8 cellular contexts compared by ENCODE assay signal in the genomic region with DNA sequence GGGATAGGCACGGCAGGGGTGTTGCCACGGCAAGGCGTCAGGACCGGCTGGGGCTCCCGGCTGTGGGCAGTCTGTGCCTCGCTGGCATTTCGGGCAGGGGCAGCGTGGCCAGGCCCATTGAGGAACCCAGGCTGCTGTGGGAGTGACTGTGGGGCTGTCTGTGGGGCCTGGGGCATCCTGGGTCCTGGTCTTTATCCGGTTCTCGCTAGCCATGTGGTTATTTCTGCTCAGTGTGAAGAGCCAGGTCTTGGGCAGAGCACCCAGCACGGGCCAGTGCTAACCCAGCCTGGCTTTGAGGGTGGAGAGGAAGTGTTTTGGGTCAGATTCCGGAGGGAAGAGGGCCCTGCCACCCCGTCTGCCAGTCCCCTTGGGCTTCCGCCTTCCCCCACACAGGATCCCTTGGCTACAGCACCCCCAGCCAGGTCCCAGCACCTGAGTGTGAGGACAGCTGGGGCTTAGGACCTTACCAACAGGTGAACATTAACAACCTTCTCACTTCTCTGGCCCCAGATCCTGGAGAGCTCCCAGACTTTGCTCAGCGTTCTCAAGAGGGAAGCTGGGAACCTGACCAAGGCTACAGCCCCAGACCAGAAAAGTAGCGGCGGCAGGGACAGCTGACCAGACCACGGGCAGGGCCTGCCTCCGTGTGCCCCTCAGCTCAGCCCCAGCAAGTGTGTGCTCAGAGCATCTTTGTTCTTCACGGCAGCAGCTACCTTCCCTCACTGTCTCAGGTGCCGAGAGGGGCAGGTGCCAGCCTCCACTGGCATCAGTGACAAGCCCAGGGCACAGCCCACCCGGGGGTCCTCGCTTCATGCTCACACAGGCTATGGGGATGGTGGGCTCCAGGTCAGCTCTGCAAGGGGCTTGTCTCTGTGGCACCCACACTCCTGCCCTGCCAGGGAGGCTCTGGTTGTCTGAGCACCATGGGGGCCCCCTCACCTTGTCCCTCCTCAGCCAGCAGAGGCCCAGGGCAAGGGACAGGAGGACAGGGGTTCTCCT. TPM values are rescaled to one million over a fixed set of nuclear protein-coding genes. Genes with fewer than 3 reads are reported as not detected.
A peak's percentile ranks its signal among the peaks of the same experiment; 100 is the strongest.
DNase-seq lines count a peak whose midpoint lies in the region; ATAC-seq and TF ChIP-seq lines count a peak whose summit lies in the region.

No MANE protein-coding gene starts in this region.

- peaks cover 26 to 43% of the 10 kb centered on the region in 2 donors for H3K4me1 ChIP-seq in left lung
- peaks cover 18% of the 10 kb centered on the region for H3K4me1 ChIP-seq in thymus (ENCODE audit: control insufficient read depth, insufficient read depth, low read length)

- intact Hi-C loops in left lung (cut with DNase I) = no loop called here

- H3K27ac ChIP-seq in left lung (peak overlapping the region; percentile 95 to 99), thymus (ENCODE audit: low read depth) (peak overlapping the region; percentile 95)

- peaks cover 0 to 51% of the 10 kb centered on the region in 2 donors for H3K36me3 ChIP-seq in left lung
- H3K36me3 ChIP-seq in thymus (ENCODE audit: control insufficient read depth, insufficient read depth) = peaks cover 46% of the 10 kb centered on the region

- peak; percentile 2 for ATAC-seq in activated naive CD8-positive, alpha-beta T cell treated with anti-CD3 and anti-CD28 coated beads, Interleukin-2, amount 50 U/mL, for 24 hours
- peak; percentile 2 for ATAC-seq in left lung
- no peak for ATAC-seq in HG02623 (IDR thresholded peaks at IDR 0.05; ENCODE audit: unreplicated experiment)
- no peak for ATAC-seq in GM21529 (IDR thresholded peaks at IDR 0.05; ENCODE audit: unreplicated experiment)

- TF ChIP-seq CTCF in left lung (IDR thresholded peaks at IDR 0.05) = no peak

- CTCF ChIA-PET in activated CD4-positive, alpha-beta T cell treated with anti-CD3 and anti-CD28 coated beads, Interleukin-2, amount 10 ng/mL, durations not matched to agents 7 days and 5 days (lab: Charles Lee) = interaction anchor here (1.0 to 2.6 kb wide), 8 partner anchors 9 to 143 kb away, joined by 3 to 11 read pairs (median 6); partner anchors contain the start of genes NDOR1, TMEM203, TMEM210 and TPRN

- peaks cover 34% of the 10 kb centered on the region for H3K4me1 Mint-ChIP-seq in activated CD4-positive, alpha-beta T cell treated with anti-CD3 and anti-CD28 coated beads, Interleukin-2, amount 10 ng/mL, durations not matched to agents 7 days and 5 days
- H3K4me1 Mint-ChIP-seq in activated naive CD8-positive, alpha-beta T cell treated with anti-CD3 and anti-CD28 coated beads, Interleukin-2, amount 50 U/mL, for 24 hours = peaks cover 38% of the 10 kb centered on the region

- H3K4me3 ChIP-seq in left lung (peak overlapping the region; percentile 85 to 98), thymus (ENCODE audit: low read length) (peak overlapping the region; percentile 90)

- peak overlapping the region; percentile 96 for H3K4me3 Mint-ChIP-seq in activated CD4-positive, alpha-beta T cell treated with anti-CD3 and anti-CD28 coated beads, Interleukin-2, amount 10 ng/mL, durations not matched to agents 7 days and 5 days
- peak overlapping the region; percentile 92 for H3K4me3 Mint-ChIP-seq in activated naive CD8-positive, alpha-beta T cell treated with anti-CD3 and anti-CD28 coated beads, Interleukin-2, amount 50 U/mL, for 24 hours

- H3K9me3 ChIP-seq in left lung (no peaks in the 10 kb centered on the region), thymus (ENCODE audit: control insufficient read depth) (no peaks in the 10 kb centered on the region)

- no peak for DNase-seq in activated CD4-positive, alpha-beta T cell treated with anti-CD3 and anti-CD28 coated beads, Interleukin-2, amount 10 ng/mL, durations not matched to agents 7 days and 5 days
- no peak for DNase-seq in activated CD4-positive, alpha-beta T cell treated with anti-CD3 and anti-CD28 coated beads, Interleukin-2, amount 50 U/mL, for 1 hour
- no peak for DNase-seq in activated naive CD8-positive, alpha-beta T cell treated with anti-CD3 and anti-CD28 coated beads, Interleukin-2, amount 50 U/mL, for 24 hours
- DNase-seq in left lung (no peak), GDM1 (lab: John Stamatoyannopoulos, UW) (no peak)

- no peaks in the 10 kb centered on the region for H3K9me3 Mint-ChIP-seq in activated CD4-positive, alpha-beta T cell treated with anti-CD3 and anti-CD28 coated beads, Interleukin-2, amount 10 ng/mL, durations not matched to agents 7 days and 5 days
- H3K9me3 Mint-ChIP-seq in activated naive CD8-positive, alpha-beta T cell treated with anti-CD3 and anti-CD28 coated beads, Interleukin-2, amount 50 U/mL, for 24 hours = no peaks in the 10 kb centered on the region

- H3K27me3 ChIP-seq in left lung = no peaks in the 10 kb centered on the region
- no peaks in the 10 kb centered on the region for H3K27me3 ChIP-seq in thymus (ENCODE audit: control insufficient read depth, insufficient read depth)

- WGBS in thymus = 47% methylated on average over 23 of the region's 23 CpGs

- peaks cover 3% of the 10 kb centered on the region for H3K36me3 Mint-ChIP-seq in activated CD4-positive, alpha-beta T cell treated with anti-CD3 and anti-CD28 coated beads, Interleukin-2, amount 10 ng/mL, durations not matched to agents 7 days and 5 days (ENCODE audit: low read depth)
- peaks cover 7% of the 10 kb centered on the region for H3K36me3 Mint-ChIP-seq in activated naive CD8-positive, alpha-beta T cell treated with anti-CD3 and anti-CD28 coated beads, Interleukin-2, amount 50 U/mL, for 24 hours (ENCODE audit: low read depth)

- POLR2A ChIA-PET in activated CD4-positive, alpha-beta T cell treated with anti-CD3 and anti-CD28 coated beads, Interleukin-2, amount 10 ng/mL, durations not matched to agents 7 days and 5 days (lab: Charles Lee) = interaction anchor here (1.1 to 1.6 kb wide), 2 partner anchors 11 to 15 kb away, joined by 4 to 5 read pairs; partner anchors contain the start of gene TPRN

- no peaks in the 10 kb centered on the region for H3K27me3 Mint-ChIP-seq in activated CD4-positive, alpha-beta T cell treated with anti-CD3 and anti-CD28 coated beads, Interleukin-2, amount 10 ng/mL, durations not matched to agents 7 days and 5 days
- H3K27me3 Mint-ChIP-seq in activated naive CD8-positive, alpha-beta T cell treated with anti-CD3 and anti-CD28 coated beads, Interleukin-2, amount 50 U/mL, for 24 hours = no peaks in the 10 kb centered on the region

- H3K27ac Mint-ChIP-seq in activated CD4-positive, alpha-beta T cell treated with anti-CD3 and anti-CD28 coated beads, Interleukin-2, amount 10 ng/mL, durations not matched to agents 7 days and 5 days = peak overlapping the region; percentile 94
- H3K27ac Mint-ChIP-seq in activated naive CD8-positive, alpha-beta T cell treated with anti-CD3 and anti-CD28 coated beads, Interleukin-2, amount 50 U/mL, for 24 hours = peak overlapping the region; percentile 91

RNA-seq across cellular contexts. Expression of gene SSNA1, which starts 1.1 kb away (rescaled TPM):
- 10 to 100 TPM; 74.8 to 81.3 TPM for total RNA-seq in activated CD4-positive, alpha-beta T cell treated with anti-CD3 and anti-CD28 coated beads, Interleukin-2, amount 10 ng/mL, durations not matched to agents 7 days and 5 days
- total RNA-seq in left lung = 10 to 100 TPM; 59.1 to 68.0 TPM
- polyA plus RNA-seq in thymus = 74.9 TPM

RNA-seq across cellular contexts. Expression of gene ANAPC2, which starts 1.2 kb away (rescaled TPM):
- 10 to 100 TPM; 61.3 to 76.1 TPM for total RNA-seq in activated CD4-positive, alpha-beta T cell treated with anti-CD3 and anti-CD28 coated beads, Interleukin-2, amount 10 ng/mL, durations not matched to agents 7 days and 5 days
- total RNA-seq in left lung = 10 to 100 TPM; 43.5 to 52.3 TPM
- polyA plus RNA-seq in thymus = 69.4 TPM

RNA-seq across cellular contexts. Expression of gene TPRN, which starts 10.9 kb away (rescaled TPM):
- 1 to 10 TPM; 8.9 TPM for total RNA-seq in activated CD4-positive, alpha-beta T cell treated with anti-CD3 and anti-CD28 coated beads, Interleukin-2, amount 10 ng/mL, durations not matched to agents 7 days and 5 days
- 10 to 100 TPM; 21.6 to 21.7 TPM for total RNA-seq in left lung
- 6.2 TPM for polyA plus RNA-seq in thymus

RNA-seq across cellular contexts. Expression of gene TMEM203, which starts 15.9 kb away (rescaled TPM):
- total RNA-seq in activated CD4-positive, alpha-beta T cell treated with anti-CD3 and anti-CD28 coated beads, Interleukin-2, amount 10 ng/mL, durations not matched to agents 7 days and 5 days = 10 to 100 TPM; 28.5 to 34.0 TPM
- total RNA-seq in left lung = 10 to 100 TPM; 30.6 to 31.7 TPM
- 47.2 TPM for polyA plus RNA-seq in thymus

RNA-seq across cellular contexts. Expression of gene NDOR1, which starts 15.9 kb away (rescaled TPM):
- total RNA-seq in activated CD4-positive, alpha-beta T cell treated with anti-CD3 and anti-CD28 coated beads, Interleukin-2, amount 10 ng/mL, durations not matched to agents 7 days and 5 days = 10 to 100 TPM; 38.4 to 44.2 TPM
- 10 to 100 TPM; 16.5 to 19.5 TPM for total RNA-seq in left lung
- polyA plus RNA-seq in thymus = 20.4 TPM

Comparison
In these comparisons a context has a peak if more than half of its experiments do, and no peak if none do; other contexts are left out.
1. ATAC-seq: peak in activated naive CD8-positive, alpha-beta T cell treated with anti-CD3 and anti-CD28 coated beads, Interleukin-2, amount 50 U/mL, for 24 hours (single experiment) and left lung (single experiment); none in HG02623 (single experiment) and GM21529 (single experiment).